Comparison of ENCODE assay signal across 7 cellular contexts in the genomic region with DNA sequence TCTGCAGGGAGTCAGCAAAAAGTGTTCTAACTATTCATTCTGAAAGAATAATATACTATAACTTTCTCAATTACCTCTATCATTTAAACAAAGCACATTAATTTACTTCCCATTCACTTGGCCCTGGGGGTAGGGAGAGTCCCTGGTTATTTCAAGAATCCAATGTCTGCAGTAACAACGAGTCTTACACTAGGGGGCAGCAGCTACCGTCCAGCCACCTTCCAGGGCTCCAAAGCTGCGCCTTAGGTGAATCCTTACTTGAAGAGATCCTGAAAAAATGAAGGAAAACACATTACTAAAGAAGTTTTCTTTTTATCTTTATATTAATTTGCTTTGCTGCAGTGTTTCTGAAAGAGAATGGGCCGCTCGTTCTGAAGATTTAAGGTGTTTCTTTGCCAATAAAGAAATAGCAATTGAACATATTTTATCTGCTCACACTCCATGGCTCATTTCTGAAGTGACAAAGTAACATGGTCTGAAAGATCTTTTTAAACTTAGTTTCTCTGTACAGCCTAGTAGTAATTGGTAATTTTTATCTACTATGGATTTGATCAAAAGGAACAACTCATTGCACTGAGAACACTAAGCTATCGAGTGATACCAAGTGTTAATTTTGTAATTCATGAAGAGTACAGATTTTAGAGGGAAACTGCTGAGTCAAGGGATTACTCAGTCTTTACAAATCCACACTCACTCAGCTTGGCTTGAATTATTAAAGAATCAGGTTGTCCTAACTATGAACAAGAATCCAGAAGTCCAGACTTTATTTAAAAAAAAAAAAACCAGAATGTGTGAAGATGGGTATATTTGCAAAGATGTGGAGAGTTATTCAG. TPM values are rescaled to one million over a fixed set of nuclear protein-coding genes. Genes with fewer than 3 reads are reported as not detected.
DNase-seq lines count a peak whose midpoint lies in the region; ATAC-seq and TF ChIP-seq lines count a peak whose summit lies in the region.

No MANE protein-coding gene starts in this region.

- POLR2A ChIA-PET in WTC11 (lab: Charles Lee), result no interaction called here

- H3K36me3 Mint-ChIP-seq in WTC11, result no peaks in the 10 kb centered on the region

- no peak overlapping the region for H3K4me3 ChIP-seq in GM12875 (ENCODE audit: low read depth, low read length)

- H3K4me3 Mint-ChIP-seq in WTC11, result no peak overlapping the region

- ATAC-seq in HG02981 (IDR thresholded peaks at IDR 0.05; ENCODE audit: unreplicated experiment) (peak; percentile 73), WTC11 (peak; percentile 97)

- DNase-seq in NCI-H2227 treated with DMSO at 0.1 percent for 48 hours (lab: John Stamatoyannopoulos, UW) (peak; percentile 11), WTC11 (ENCODE audit: low spot score) (peak; percentile 65), kidney tubule cell (ENCODE audit: low spot score) (peak; percentile 81)
- peak; percentile 38 for DNase-seq in central memory CD4-positive, alpha-beta T cell
- peak; percentile 36 to 48 for DNase-seq in stimulated activated CD4-positive, alpha-beta T cell treated with anti-CD3 and anti-CD28 coated beads, Interleukin-4, amount 100 ng/mL, for 4 hours

- H3K9me3 Mint-ChIP-seq in WTC11, result no peaks in the 10 kb centered on the region

- CTCF ChIA-PET in WTC11 (lab: Charles Lee), result interaction anchor here (0.6 to 1.7 kb wide), 10 partner anchors 11 to 517 kb away, joined by 3 to 6 read pairs (median 4); a partner anchor contains a TSS

- peaks cover 14% of the 10 kb centered on the region for H3K4me1 Mint-ChIP-seq in WTC11

- no peaks in the 10 kb centered on the region for H3K27me3 Mint-ChIP-seq in WTC11 (ENCODE audit: low read depth)

- peak; percentile 87 for TF ChIP-seq CTCF in GM12875 (IDR thresholded peaks at IDR 0.05; ENCODE audit: borderline replicate concordance, insufficient read depth, low read depth, low read length)
- peak; percentile 81 for TF ChIP-seq CTCF in WTC11 (IDR thresholded peaks at IDR 0.05)

- H3K27ac Mint-ChIP-seq in WTC11, result no peak overlapping the region

TF ChIP-seq in WTC11, 78 proteins besides CTCF, POLR2A, EP300 and RAD21 (continues in another document):
- TF ChIP-seq, protein P1, sequence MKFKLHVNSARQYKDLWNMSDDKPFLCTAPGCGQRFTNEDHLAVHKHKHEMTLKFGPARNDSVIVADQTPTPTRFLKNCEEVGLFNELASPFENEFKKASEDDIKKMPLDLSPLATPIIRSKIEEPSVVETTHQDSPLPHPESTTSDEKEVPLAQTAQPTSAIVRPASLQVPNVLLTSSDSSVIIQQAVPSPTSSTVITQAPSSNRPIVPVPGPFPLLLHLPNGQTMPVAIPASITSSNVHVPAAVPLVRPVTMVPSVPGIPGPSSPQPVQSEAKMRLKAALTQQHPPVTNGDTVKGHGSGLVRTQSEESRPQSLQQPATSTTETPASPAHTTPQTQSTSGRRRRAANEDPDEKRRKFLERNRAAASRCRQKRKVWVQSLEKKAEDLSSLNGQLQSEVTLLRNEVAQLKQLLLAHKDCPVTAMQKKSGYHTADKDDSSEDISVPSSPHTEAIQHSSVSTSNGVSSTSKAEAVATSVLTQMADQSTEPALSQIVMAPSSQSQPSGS (CRISPR knock-in tag; IDR thresholded peaks at IDR 0.05; ENCODE audit: borderline replicate concordance, low read depth), result no peak
- TF ChIP-seq KAT7 (CRISPR knock-in tag; IDR thresholded peaks at IDR 0.05; ENCODE audit: borderline replicate concordance), result no peak
- TF ChIP-seq, protein P2, sequence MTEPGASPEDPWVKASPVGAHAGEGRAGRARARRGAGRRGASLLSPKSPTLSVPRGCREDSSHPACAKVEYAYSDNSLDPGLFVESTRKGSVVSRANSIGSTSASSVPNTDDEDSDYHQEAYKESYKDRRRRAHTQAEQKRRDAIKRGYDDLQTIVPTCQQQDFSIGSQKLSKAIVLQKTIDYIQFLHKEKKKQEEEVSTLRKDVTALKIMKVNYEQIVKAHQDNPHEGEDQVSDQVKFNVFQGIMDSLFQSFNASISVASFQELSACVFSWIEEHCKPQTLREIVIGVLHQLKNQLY (CRISPR knock-in tag; IDR thresholded peaks at IDR 0.05), result no peak
- no peak for TF ChIP-seq FOXJ3 (CRISPR knock-in tag; IDR thresholded peaks at IDR 0.05; ENCODE audit: borderline replicate concordance)
- TF ChIP-seq ZNF396 (CRISPR knock-in tag; IDR thresholded peaks at IDR 0.05; ENCODE audit: borderline replicate concordance), result no peak
- TF ChIP-seq JUN (CRISPR knock-in tag; IDR thresholded peaks at IDR 0.05), result no peak
- no peak for TF ChIP-seq SOX15 (CRISPR knock-in tag; IDR thresholded peaks at IDR 0.05)
- TF ChIP-seq, protein P3, sequence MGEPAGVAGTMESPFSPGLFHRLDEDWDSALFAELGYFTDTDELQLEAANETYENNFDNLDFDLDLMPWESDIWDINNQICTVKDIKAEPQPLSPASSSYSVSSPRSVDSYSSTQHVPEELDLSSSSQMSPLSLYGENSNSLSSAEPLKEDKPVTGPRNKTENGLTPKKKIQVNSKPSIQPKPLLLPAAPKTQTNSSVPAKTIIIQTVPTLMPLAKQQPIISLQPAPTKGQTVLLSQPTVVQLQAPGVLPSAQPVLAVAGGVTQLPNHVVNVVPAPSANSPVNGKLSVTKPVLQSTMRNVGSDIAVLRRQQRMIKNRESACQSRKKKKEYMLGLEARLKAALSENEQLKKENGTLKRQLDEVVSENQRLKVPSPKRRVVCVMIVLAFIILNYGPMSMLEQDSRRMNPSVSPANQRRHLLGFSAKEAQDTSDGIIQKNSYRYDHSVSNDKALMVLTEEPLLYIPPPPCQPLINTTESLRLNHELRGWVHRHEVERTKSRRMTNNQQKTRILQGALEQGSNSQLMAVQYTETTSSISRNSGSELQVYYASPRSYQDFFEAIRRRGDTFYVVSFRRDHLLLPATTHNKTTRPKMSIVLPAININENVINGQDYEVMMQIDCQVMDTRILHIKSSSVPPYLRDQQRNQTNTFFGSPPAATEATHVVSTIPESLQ (CRISPR knock-in tag; IDR thresholded peaks at IDR 0.05), result no peak
- no peak; the same call in 1 of the 2 replicates for TF ChIP-seq SP1 (CRISPR knock-in tag; conservative IDR thresholded peaks at IDR 0.05)
- no peak for TF ChIP-seq TP53 (CRISPR knock-in tag; IDR thresholded peaks at IDR 0.05)
- TF ChIP-seq, protein P4, sequence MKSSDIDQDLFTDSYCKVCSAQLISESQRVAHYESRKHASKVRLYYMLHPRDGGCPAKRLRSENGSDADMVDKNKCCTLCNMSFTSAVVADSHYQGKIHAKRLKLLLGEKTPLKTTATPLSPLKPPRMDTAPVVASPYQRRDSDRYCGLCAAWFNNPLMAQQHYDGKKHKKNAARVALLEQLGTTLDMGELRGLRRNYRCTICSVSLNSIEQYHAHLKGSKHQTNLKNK (CRISPR knock-in tag; IDR thresholded peaks at IDR 0.05), result no peak
- TF ChIP-seq, protein P5, sequence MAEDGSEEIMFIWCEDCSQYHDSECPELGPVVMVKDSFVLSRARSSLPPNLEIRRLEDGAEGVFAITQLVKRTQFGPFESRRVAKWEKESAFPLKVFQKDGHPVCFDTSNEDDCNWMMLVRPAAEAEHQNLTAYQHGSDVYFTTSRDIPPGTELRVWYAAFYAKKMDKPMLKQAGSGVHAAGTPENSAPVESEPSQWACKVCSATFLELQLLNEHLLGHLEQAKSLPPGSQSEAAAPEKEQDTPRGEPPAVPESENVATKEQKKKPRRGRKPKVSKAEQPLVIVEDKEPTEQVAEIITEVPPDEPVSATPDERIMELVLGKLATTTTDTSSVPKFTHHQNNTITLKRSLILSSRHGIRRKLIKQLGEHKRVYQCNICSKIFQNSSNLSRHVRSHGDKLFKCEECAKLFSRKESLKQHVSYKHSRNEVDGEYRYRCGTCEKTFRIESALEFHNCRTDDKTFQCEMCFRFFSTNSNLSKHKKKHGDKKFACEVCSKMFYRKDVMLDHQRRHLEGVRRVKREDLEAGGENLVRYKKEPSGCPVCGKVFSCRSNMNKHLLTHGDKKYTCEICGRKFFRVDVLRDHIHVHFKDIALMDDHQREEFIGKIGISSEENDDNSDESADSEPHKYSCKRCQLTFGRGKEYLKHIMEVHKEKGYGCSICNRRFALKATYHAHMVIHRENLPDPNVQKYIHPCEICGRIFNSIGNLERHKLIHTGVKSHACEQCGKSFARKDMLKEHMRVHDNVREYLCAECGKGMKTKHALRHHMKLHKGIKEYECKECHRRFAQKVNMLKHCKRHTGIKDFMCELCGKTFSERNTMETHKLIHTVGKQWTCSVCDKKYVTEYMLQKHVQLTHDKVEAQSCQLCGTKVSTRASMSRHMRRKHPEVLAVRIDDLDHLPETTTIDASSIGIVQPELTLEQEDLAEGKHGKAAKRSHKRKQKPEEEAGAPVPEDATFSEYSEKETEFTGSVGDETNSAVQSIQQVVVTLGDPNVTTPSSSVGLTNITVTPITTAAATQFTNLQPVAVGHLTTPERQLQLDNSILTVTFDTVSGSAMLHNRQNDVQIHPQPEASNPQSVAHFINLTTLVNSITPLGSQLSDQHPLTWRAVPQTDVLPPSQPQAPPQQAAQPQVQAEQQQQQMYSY (CRISPR knock-in tag; IDR thresholded peaks at IDR 0.05), result no peak
- no peak for TF ChIP-seq MXD4 (CRISPR knock-in tag; IDR thresholded peaks at IDR 0.05; ENCODE audit: borderline replicate concordance)
- TF ChIP-seq, protein P6, sequence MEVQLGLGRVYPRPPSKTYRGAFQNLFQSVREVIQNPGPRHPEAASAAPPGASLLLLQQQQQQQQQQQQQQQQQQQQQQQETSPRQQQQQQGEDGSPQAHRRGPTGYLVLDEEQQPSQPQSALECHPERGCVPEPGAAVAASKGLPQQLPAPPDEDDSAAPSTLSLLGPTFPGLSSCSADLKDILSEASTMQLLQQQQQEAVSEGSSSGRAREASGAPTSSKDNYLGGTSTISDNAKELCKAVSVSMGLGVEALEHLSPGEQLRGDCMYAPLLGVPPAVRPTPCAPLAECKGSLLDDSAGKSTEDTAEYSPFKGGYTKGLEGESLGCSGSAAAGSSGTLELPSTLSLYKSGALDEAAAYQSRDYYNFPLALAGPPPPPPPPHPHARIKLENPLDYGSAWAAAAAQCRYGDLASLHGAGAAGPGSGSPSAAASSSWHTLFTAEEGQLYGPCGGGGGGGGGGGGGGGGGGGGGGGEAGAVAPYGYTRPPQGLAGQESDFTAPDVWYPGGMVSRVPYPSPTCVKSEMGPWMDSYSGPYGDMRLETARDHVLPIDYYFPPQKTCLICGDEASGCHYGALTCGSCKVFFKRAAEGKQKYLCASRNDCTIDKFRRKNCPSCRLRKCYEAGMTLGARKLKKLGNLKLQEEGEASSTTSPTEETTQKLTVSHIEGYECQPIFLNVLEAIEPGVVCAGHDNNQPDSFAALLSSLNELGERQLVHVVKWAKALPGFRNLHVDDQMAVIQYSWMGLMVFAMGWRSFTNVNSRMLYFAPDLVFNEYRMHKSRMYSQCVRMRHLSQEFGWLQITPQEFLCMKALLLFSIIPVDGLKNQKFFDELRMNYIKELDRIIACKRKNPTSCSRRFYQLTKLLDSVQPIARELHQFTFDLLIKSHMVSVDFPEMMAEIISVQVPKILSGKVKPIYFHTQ (CRISPR knock-in tag; IDR thresholded peaks at IDR 0.05), result no peak
- no peak for TF ChIP-seq ZBTB21 (CRISPR knock-in tag; IDR thresholded peaks at IDR 0.05; ENCODE audit: borderline replicate concordance)
- TF ChIP-seq ETV6 (CRISPR knock-in tag; IDR thresholded peaks at IDR 0.05), result no peak
- no peak for TF ChIP-seq GTF2I (CRISPR knock-in tag; conservative IDR thresholded peaks at IDR 0.05)
- no peak for TF ChIP-seq RELA (CRISPR knock-in tag; IDR thresholded peaks at IDR 0.05; ENCODE audit: borderline replicate concordance)

RNA-seq across cellular contexts. Expression of a gene that starts 27.6 kb away (rescaled TPM):
- total RNA-seq in WTC11 (2021), result 5.9 to 7.6 TPM (median 6.7 TPM) in 3 replicates

Comparison
In these comparisons a context has a peak if more than half of its experiments do, and no peak if none do; other contexts are left out.
1. DNase-seq: peak in every context shown above with its lines; median percentile 81 in kidney tubule cell; 65 in WTC11; 42 in stimulated activated CD4-positive, alpha-beta T cell treated with anti-CD3 and anti-CD28 coated beads, Interleukin-4, amount 100 ng/mL, for 4 hours; 38 in central memory CD4-positive, alpha-beta T cell; 11 in NCI-H2227 treated with DMSO at 0.1 percent for 48 hours.